ENCODE assay signal across 13 cellular contexts in the genomic region with DNA sequence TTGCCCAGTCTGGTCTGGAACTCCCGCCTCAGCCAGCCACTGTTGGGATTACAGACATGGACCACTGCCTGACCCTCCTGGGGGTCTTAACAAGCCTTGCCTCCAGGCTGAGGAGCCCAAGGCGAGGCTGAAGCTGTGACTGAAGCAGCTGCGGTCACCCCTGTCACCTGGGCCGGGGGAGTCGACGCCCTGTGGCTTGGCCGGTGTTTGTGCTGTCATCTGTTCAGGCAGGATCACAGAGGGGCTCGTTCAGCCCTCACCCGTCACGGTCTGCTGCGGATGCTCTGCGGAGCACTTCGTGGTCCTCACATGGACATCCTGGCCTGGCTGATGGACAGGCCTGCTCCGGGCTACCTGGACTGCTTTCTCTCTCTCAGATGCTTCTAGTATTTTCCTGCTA. TPM values are rescaled to one million over a fixed set of nuclear protein-coding genes. Genes with fewer than 3 reads are reported as not detected.
DNase-seq lines count a peak whose midpoint lies in the region; ATAC-seq, FAIRE-seq and TF ChIP-seq lines count a peak whose summit lies in the region.
"Had no signal": no experiment of that assay in that cellular context is flagged by ENCODE, and none has a peak within 500 bp of the region (broad histone marks: within the 10 kb centered on the region; RNA-seq: fewer than 3 reads in every experiment).

No MANE protein-coding gene starts in this region.

- H3K9me3 ChIP-seq in cardiac muscle cell (ENCODE audit: low read depth) (no peaks in the 10 kb centered on the region), K562 (replicated peaks; ENCODE audit: control insufficient read depth, insufficient read depth, low read depth, low read length) (no peaks in the 10 kb centered on the region), lower lobe of right lung (no peaks in the 10 kb centered on the region), aorta (ENCODE audit: control insufficient read depth, low read length) (peaks cover 1% of the 10 kb centered on the region)
- H3K9me3 ChIP-seq: BLaER1 treated with 17β-estradiol and CSF1 and Interleukin-3, amounts not matched to agents 10 nM and 100 nM had no signal

- no peak for TF ChIP-seq EP300 in K562 (IDR thresholded peaks at IDR 0.05; ENCODE audit: low read length)

- H3K9me1 ChIP-seq in K562 (ENCODE audit: control insufficient read depth, insufficient read depth, low read length) = no peaks in the 10 kb centered on the region

- FAIRE-seq in K562 (lab: Jason Lieb, UNC) = no peak

- CTCF ChIA-PET in K562 (lab: Yijun Ruan, JAX; ENCODE audit: low intra/inter-chr PET ratio) = no interaction called here

- H3K27me3 ChIP-seq in cardiac muscle cell (no peaks in the 10 kb centered on the region), K562 (ENCODE audit: control insufficient read depth in 2 of 2, insufficient read depth in 2 of 2, low read length in 2 of 2) (peaks cover 5 to 23% of the 10 kb centered on the region in 2 experiments; a peak in 4 of 5 replicates), lower lobe of right lung (ENCODE audit: low read depth) (no peaks in the 10 kb centered on the region), aorta (ENCODE audit: control insufficient read depth in 1 of 2, insufficient read depth in 2 of 2, low read length in 1 of 2) (no peaks in the 10 kb centered on the region)

- H3K27ac ChIP-seq in cardiac muscle cell = peak overlapping the region; percentile 62
- no peak overlapping the region for H3K27ac ChIP-seq in K562 (ENCODE audit: extremely low read depth, low read depth, low read length)
- no peak overlapping the region for H3K27ac ChIP-seq in lower lobe of right lung
- H3K27ac ChIP-seq in aorta (ENCODE audit: low read depth in 1 of 2, low read length in 2 of 2) = no peak overlapping the region
- H3K27ac ChIP-seq: BLaER1 treated with 17β-estradiol and CSF1 and Interleukin-3, amounts not matched to agents 10 nM and 100 nM; GM23248 had no signal

- BruUV-seq in K562 (replicated peaks; lab: Mats Ljungman, UMichigan) = no TSS peak

- no peak for TF ChIP-seq POLR2A in K562 (conservative IDR thresholded peaks at IDR 0.05)

- H2AFZ ChIP-seq in K562 (ENCODE audit: low read depth, low read length) = no peak overlapping the region
- H2AFZ ChIP-seq: GM23248 had no signal

- ATAC-seq in K562 = no peak
- ATAC-seq in lower lobe of right lung = no peak
- ATAC-seq in aorta (ENCODE audit: low FRiP score) = no peak
- no peak for ATAC-seq in GM19467 (IDR thresholded peaks at IDR 0.05; ENCODE audit: unreplicated experiment)

- H3K4me2 ChIP-seq in K562 (ENCODE audit: insufficient read depth, low read length) = no peak overlapping the region
- H3K4me2 ChIP-seq: BLaER1 treated with 17β-estradiol and CSF1 and Interleukin-3, amounts not matched to agents 10 nM and 100 nM had no signal

- no peak overlapping the region for H3K4me3 ChIP-seq in cardiac muscle cell
- no peak overlapping the region for H3K4me3 ChIP-seq in K562
- no peak overlapping the region for H3K4me3 ChIP-seq in lower lobe of right lung
- H3K4me3 ChIP-seq in aorta (ENCODE audit: low read length in 2 of 2) = no peak overlapping the region
- H3K4me3 ChIP-seq: BLaER1 treated with 17β-estradiol and CSF1 and Interleukin-3, amounts not matched to agents 10 nM and 100 nM; GM23248 had no signal

- intact Hi-C loops in cardiac septum (cut with DNase I) = no loop called here
- intact Hi-C loops in K562 (cut with micrococcal nuclease) = no loop called here
- intact Hi-C loops in lower lobe of right lung (cut with DNase I) = no loop called here
- intact Hi-C loops in aorta (cut with DNase I) = loop anchor here in 1 of 2 donors (10.0 kb wide), 1 partner anchor 185 kb away; no protein-coding TSS in a partner anchor

- H3K9ac ChIP-seq in K562 (ENCODE audit: insufficient read depth in 1 of 2, low read depth in 2 of 2, low read length in 2 of 2) = no peak overlapping the region; a peak in 1 of 4 replicates
- H3K9ac ChIP-seq: BLaER1 treated with 17β-estradiol and CSF1 and Interleukin-3, amounts not matched to agents 10 nM and 100 nM; GM23248 had no signal

- peaks cover 13% of the 10 kb centered on the region for H3K36me3 ChIP-seq in cardiac muscle cell
- peaks cover 15% of the 10 kb centered on the region; the same call in 1 of the 3 replicates for H3K36me3 ChIP-seq in K562 (ENCODE audit: control insufficient read depth, insufficient read depth, low read length)
- peaks cover 69% of the 10 kb centered on the region for H3K36me3 ChIP-seq in lower lobe of right lung
- no peaks in the 10 kb centered on the region for H3K36me3 ChIP-seq in aorta (ENCODE audit: control insufficient read depth in 1 of 2, insufficient read depth in 2 of 2, low read length in 1 of 2)

- TF ChIP-seq CTCF in cardiac muscle cell (IDR thresholded peaks at IDR 0.05; ENCODE audit: low read depth, low read length) (no peak), K562 (IDR thresholded peaks at IDR 0.05 in 2 of 3, conservative IDR thresholded peaks at IDR 0.05 in 1 of 3; ENCODE audit: insufficient read depth in 2 of 3, low read depth in 1 of 3, low read length in 3 of 3) (no peak), lower lobe of right lung (IDR thresholded peaks at IDR 0.05) (no peak)

- in situ Hi-C loops in K562 (cut with MboI) = no loop called here

- no peak for TF ChIP-seq RAD21 in K562 (CRISPR knock-in tag; conservative IDR thresholded peaks at IDR 0.05 in 1 of 2, IDR thresholded peaks at IDR 0.05 in 1 of 2)

- WGBS in K562 (ENCODE audit: insufficient coverage, low coverage, missing lambda C conversion rate) = 79% methylated on average over 10 of the region's 14 CpGs
- WGBS in aorta, 2 donors = 89 to 91% methylated on average over 14 of the region's 14 CpGs

- POLR2A ChIA-PET in K562 (lab: Yijun Ruan, JAX) = interaction anchor here (0.9 to 1.2 kb wide), 3 partner anchors 75 to 402 kb away, joined by 3 to 4 read pairs (median 4); no protein-coding TSS in a partner anchor

- H3K4me1 ChIP-seq in cardiac muscle cell (ENCODE audit: low read depth) (no peaks in the 10 kb centered on the region), K562 (replicated peaks in 1 of 2; ENCODE audit: control insufficient read depth in 2 of 2, insufficient read depth in 2 of 2, low read length in 2 of 2) (peaks cover 0 to 15% of the 10 kb centered on the region in 2 experiments; a peak in 2 of 5 replicates), lower lobe of right lung (no peaks in the 10 kb centered on the region), aorta (ENCODE audit: control insufficient read depth in 1 of 2, insufficient read depth in 2 of 2, low read length in 2 of 2) (no peaks in the 10 kb centered on the region)

- no peaks in the 10 kb centered on the region for H3K79me2 ChIP-seq in K562 (ENCODE audit: control insufficient read depth, insufficient read depth, low read length)

- H4K20me1 ChIP-seq in K562 (replicated peaks; ENCODE audit: control insufficient read depth, insufficient read depth, low read length) = no peaks in the 10 kb centered on the region

- no peak for DNase-seq in cardiac muscle cell (ENCODE audit: low read depth in 1 of 2, low spot score in 1 of 2)
- no peak for DNase-seq in cardiac septum (ENCODE audit: low spot score)
- no peak for DNase-seq in K562 (ENCODE audit: extremely low read depth in 1 of 4, low spot score in 3 of 4)
- peak; percentile 33 for DNase-seq in lower lobe of right lung
- peak; percentile 26 to 69 for DNase-seq in aorta
- DNase-seq in activated naive CD4-positive, alpha-beta T cell treated with Interleukin-2 at 50 U/mL for 16 hours = no peak
- DNase-seq: 8988T; CD4-positive, CD25-positive, alpha-beta regulatory T cell; DMS 273 treated with DMSO at 0.1 percent for 48 hours; GM23248; H7 had no signal

TF ChIP-seq in K562, 482 proteins besides CTCF, POLR2A, EP300 and RAD21 (continues in another document):
- no peak for TF ChIP-seq ZNF354B (CRISPR knock-in tag; IDR thresholded peaks at IDR 0.05)
- TF ChIP-seq BRF1 (IDR thresholded peaks at IDR 0.05; ENCODE audit: borderline replicate concordance, extremely low read depth, insufficient read length) = no peak

RNA-seq across cellular contexts. Expression of gene TRMU, which starts 23.8 kb away (rescaled TPM):
- total RNA-seq in cardiac muscle cell (82.3 and 127 TPM in 2 replicates), cardiac septum (34.7 TPM), K562 (2014; rRNA removed) (47.2 and 52.2 TPM in 2 replicates), K562 (2014; rRNA removed; fragmentation: Illumina TruSeq; extraction: Trizol) (28.6 and 28.8 TPM in 2 replicates), K562 (2015; rRNA removed; fragmentation: Illumina TruSeq; extraction: Trizol) (38.2 and 38.7 TPM in 2 replicates), K562 (2021) (46.0 and 47.2 TPM in 2 replicates), lower lobe of right lung (33.5 TPM), aorta (10 to 100 TPM; 29.8 to 37.8 TPM)
- polyA plus RNA-seq in cardiac muscle cell (130 and 155 TPM in 2 replicates), K562 (2011; rRNA removed) (35.3 and 36.7 TPM in 2 replicates), K562 (2014; fragmentation: Illumina TruSeq; extraction: Trizol) (33.3 and 36.3 TPM in 2 replicates), K562 (2014; fragmentation: Nextera tagmentation; extraction: Ambion mirVana) (1 to 10 TPM; 2.3 to 3.7 TPM), K562 (2014; rRNA removed) (49.9 and 54.1 TPM in 2 replicates), aorta (10 to 100 TPM; 11.3 to 66.4 TPM)
- 143 and 244 TPM in 2 replicates for total RNA-seq in K562 (2011; cell fraction: chromatin; rRNA removed; ENCODE audit: low replicate concordance)
- total RNA-seq in K562 (2011; cell fraction: nucleolus; rRNA removed) = 146 and 197 TPM in 2 replicates
- total RNA-seq in K562 (2011; cell fraction: nucleoplasm; rRNA removed) = 117 and 144 TPM in 2 replicates
- polyA plus RNA-seq in K562 (2011; cell fraction: cytosol; rRNA removed) = 28.7 and 36.3 TPM in 2 replicates
- 224 and 236 TPM in 2 replicates for polyA plus RNA-seq in K562 (2011; cell fraction: nucleus; rRNA removed)
- polyA plus RNA-seq in K562 (2012) = 31.9 and 36.3 TPM in 2 replicates
- 24.6 and 28.1 TPM in 2 replicates for polyA minus RNA-seq in K562 (2011; rRNA and poly(A)+ RNA removed)
- polyA minus RNA-seq in K562 (2011; cell fraction: cytosol; rRNA and poly(A)+ RNA removed) = 11.9 and 14.3 TPM in 2 replicates
- polyA minus RNA-seq in K562 (2011; cell fraction: nucleus; rRNA and poly(A)+ RNA removed) = 113 and 153 TPM in 2 replicates

Comparison
In these comparisons a context has a peak if more than half of its experiments do, and no peak if none do; other contexts are left out.
1. DNase-seq: peak in lower lobe of right lung (single experiment) and aorta (2 of 2); none in cardiac muscle cell (0 of 2), cardiac septum (single experiment), K562 (0 of 4) and activated naive CD4-positive, alpha-beta T cell treated with Interleukin-2 at 50 U/mL for 16 hours (single experiment).